In genomic region chrX:65667503-65668355, GRCh38 we compare ENCODE assay signal across 8 cellular contexts. TPM values are rescaled to one million over a fixed set of nuclear protein-coding genes. Genes with fewer than 3 reads are reported as not detected.
DNase-seq lines count a peak whose midpoint lies in the region; ATAC-seq lines count a peak whose summit lies in the region.

MSN (plus strand) TSS chrX:65667654; CDS start chrX:65667842, 188 bp downstream.

- peak; percentile 70 to 72 for ATAC-seq in activated CD4-positive, CD25-positive, alpha-beta regulatory T cell treated with anti-CD3 and anti-CD28 coated beads, Interleukin-2, amount 50 U/mL, for 24 hours

- no peaks in the 10 kb centered on the region for H3K36me3 ChIP-seq in GM23248 (ENCODE audit: low read depth)
- H3K36me3 ChIP-seq in MG63 = peaks cover 24% of the 10 kb centered on the region

- H3K9me3 ChIP-seq in GM23248 (ENCODE audit: low read depth) = no peaks in the 10 kb centered on the region
- no peaks in the 10 kb centered on the region for H3K9me3 ChIP-seq in MG63

- peak within 1 kb of the TSS; percentile 100 for H3K9ac ChIP-seq in GM23248

- 0 to 2% methylated on average over 14 to 36 of the region's 56 CpGs for WGBS in GM23248 (ENCODE audit: low coverage in 1 of 2, low lambda C conversion rate in 2 of 2, missing lambda C conversion rate in 2 of 2), 2 experiments

- DNase-seq in GF-D8 (lab: John Stamatoyannopoulos, UW) (peak; percentile 36), GM23248 (peak; percentile 79), MG63 (peak; percentile 77), cerebellum (ENCODE audit: low spot score) (peak; percentile 10), left kidney (ENCODE audit: low read depth, low spot score) (peak; percentile 72), 8988T (no peak)
- peak; percentile 76 for DNase-seq in stimulated activated CD4-positive, alpha-beta T cell treated with anti-CD3 and anti-CD28 coated beads, Interleukin-4, amount 100 ng/mL, for 1 hour

- H3K27me3 ChIP-seq in GM23248 (replicated peaks; ENCODE audit: insufficient read depth) (no peaks in the 10 kb centered on the region), MG63 (no peaks in the 10 kb centered on the region)

- H3K79me2 ChIP-seq in GM23248 (ENCODE audit: insufficient read depth) = peaks cover 52% of the 10 kb centered on the region

- no peaks in the 10 kb centered on the region for H3K9me2 ChIP-seq in GM23248 (ENCODE audit: insufficient read depth)

- peaks cover 25% of the 10 kb centered on the region; the same call in 1 of the 2 replicates for H3K4me1 ChIP-seq in GM23248 (ENCODE audit: insufficient read depth)

- in situ Hi-C loops in GM23248 (cut with MboI) = no loop called here

- H2AFZ ChIP-seq in GM23248 = peak within 1 kb of the TSS; percentile 73

- peak within 1 kb of the TSS; percentile 90 for H3K4me2 ChIP-seq in GM23248 (ENCODE audit: unreplicated experiment)

- H4K20me1 ChIP-seq in GM23248 (ENCODE audit: insufficient read depth) = 0 out of 2 replicates have a peak, but pooled peaks cover 5% of the 10 kb centered on the region

- H3K4me3 ChIP-seq in GM23248 = peak within 1 kb of the TSS; percentile 93
- peak within 1 kb of the TSS; percentile 78 for H3K4me3 ChIP-seq in MG63

- H3K27ac ChIP-seq in GM23248 = peak within 1 kb of the TSS; percentile 99

- H3F3A ChIP-seq in GM23248 (ENCODE audit: insufficient read depth) = peaks cover 22% of the 10 kb centered on the region

RNA-seq across cellular contexts. Expression of gene MSN, which starts in this region (rescaled TPM):
- 281 and 286 TPM in 2 replicates for total RNA-seq in GM23248 (2014; rRNA removed; shearing (Covaris generic))
- polyA plus RNA-seq in GM23248 (2016; fragmentation: Nextera tagmentation; extraction: Ambion mirVana) = 268 and 285 TPM in 2 replicates
- total RNA-seq in MG63 (2014; rRNA removed; shearing (Covaris generic); ENCODE audit: low replicate concordance) = 303 and 315 TPM in 2 replicates
- 33.2 TPM for total RNA-seq in cerebellum
